Comparison of ENCODE assay signal across 8 cellular contexts in genomic region chr3:194686414-194686815, GRCh38. TPM values are rescaled to one million over a fixed set of nuclear protein-coding genes. Genes with fewer than 3 reads are reported as not detected.
DNase-seq lines count a peak whose midpoint lies in the region; ATAC-seq, FAIRE-seq and TF ChIP-seq lines count a peak whose summit lies in the region.

No MANE protein-coding gene starts in this region.

- no peak for DNase-seq in cardiac muscle cell (ENCODE audit: low read depth in 1 of 2, low spot score in 1 of 2)
- no peak for DNase-seq in left ventricle myocardium superior
- DNase-seq in astrocyte of the cerebellum (ENCODE audit: low read depth), result no peak
- peak in 1 of 2 donors; percentile 16 for DNase-seq in memory B cell (ENCODE audit: low spot score in 2 of 2)
- DNase-seq in D721Med (ENCODE audit: insufficient read length, low spot score), result no peak
- DNase-seq in activated gamma-delta T cell treated with Interleukin-2 at 50 U/mL for 16 hours, result no peak
- no peak for DNase-seq in NCI-H128 (lab: John Stamatoyannopoulos, UW; ENCODE audit: unreplicated experiment)

- peak overlapping the region; percentile 97 for H3K4me3 Mint-ChIP-seq in memory B cell

- no peak for TF ChIP-seq CTCF in cardiac muscle cell (IDR thresholded peaks at IDR 0.05; ENCODE audit: low read depth, low read length)
- TF ChIP-seq CTCF in astrocyte of the cerebellum (IDR thresholded peaks at IDR 0.05; ENCODE audit: low read depth, low read length, missing control alignments), result no peak
- TF ChIP-seq CTCF in D721Med (IDR thresholded peaks at IDR 0.05; ENCODE audit: insufficient read depth, missing control alignments), result no peak

- no peaks in the 10 kb centered on the region for H3K9me3 ChIP-seq in cardiac muscle cell (ENCODE audit: low read depth)

- no peak for FAIRE-seq in D721Med (lab: Jason Lieb, UNC)

- H3K36me3 ChIP-seq in cardiac muscle cell (no peaks in the 10 kb centered on the region), urinary bladder (ENCODE audit: insufficient read depth) (no peaks in the 10 kb centered on the region)

- H3K27me3 Mint-ChIP-seq in memory B cell, result no peaks in the 10 kb centered on the region

- H3K4me1 Mint-ChIP-seq in memory B cell, result peaks cover 44% of the 10 kb centered on the region

- H3K9me3 Mint-ChIP-seq in memory B cell, result no peaks in the 10 kb centered on the region

- H3K27ac Mint-ChIP-seq in memory B cell, result peak overlapping the region; percentile 95

- WGBS in urinary bladder, result under 1% methylated on average over 29 of the region's 29 CpGs

- ATAC-seq in left ventricle myocardium superior (no peak), memory B cell (ENCODE audit: low read depth) (no peak)

- in situ Hi-C loops in astrocyte of the cerebellum (cut with HindIII; ENCODE audit: low sequenced_read_pairs), result no loop called here

- intact Hi-C loops in left ventricle myocardium superior (cut with micrococcal nuclease), result loop anchor here (5.0 kb wide), 1 partner anchor 416 kb away; no protein-coding TSS in a partner anchor

- peaks cover 14% of the 10 kb centered on the region for H3K4me1 ChIP-seq in cardiac muscle cell (ENCODE audit: low read depth)
- no peaks in the 10 kb centered on the region for H3K4me1 ChIP-seq in urinary bladder (ENCODE audit: insufficient read depth)

- no peaks in the 10 kb centered on the region for H3K27me3 ChIP-seq in cardiac muscle cell

- peak overlapping the region; percentile 64 for H3K4me3 ChIP-seq in cardiac muscle cell
- peak overlapping the region; percentile 70 for H3K4me3 ChIP-seq in astrocyte of the cerebellum (ENCODE audit: low read depth, low read length)
- peak overlapping the region; percentile 57 for H3K4me3 ChIP-seq in urinary bladder (ENCODE audit: low read depth, low read length)

- peaks cover 4% of the 10 kb centered on the region for H3K36me3 Mint-ChIP-seq in memory B cell

- no peak overlapping the region for H3K27ac ChIP-seq in cardiac muscle cell
- no peak overlapping the region for H3K27ac ChIP-seq in urinary bladder (ENCODE audit: low read depth)

RNA-seq across cellular contexts. Expression of gene FAM43A, which starts 0.7 kb away (rescaled TPM):
- total RNA-seq in cardiac muscle cell (11.9 and 18.3 TPM in 2 replicates), left ventricle myocardium superior (13.9 TPM), urinary bladder (22.4 TPM)
- polyA plus RNA-seq in cardiac muscle cell (4.9 and 13.7 TPM in 2 replicates), urinary bladder (28.5 TPM)

RNA-seq across cellular contexts. Expression of gene LSG1, which starts 14.4 kb away (rescaled TPM):
- total RNA-seq in cardiac muscle cell (15.7 and 22.5 TPM in 2 replicates), left ventricle myocardium superior (21.4 TPM), urinary bladder (44.1 TPM)
- polyA plus RNA-seq in cardiac muscle cell (20.3 and 31.5 TPM in 2 replicates), urinary bladder (19.7 TPM)

RNA-seq across cellular contexts. Expression of gene TMEM44, which starts 53.2 kb away (rescaled TPM):
- 14.1 and 16.2 TPM in 2 replicates for total RNA-seq in cardiac muscle cell
- polyA plus RNA-seq in cardiac muscle cell, result 18.7 and 19.2 TPM in 2 replicates
- total RNA-seq in left ventricle myocardium superior, result 5.3 TPM
- 11.7 TPM for total RNA-seq in urinary bladder
- 8.0 TPM for polyA plus RNA-seq in urinary bladder
